Comparison of ENCODE assay signal across 1 cellular context in the genomic region with DNA sequence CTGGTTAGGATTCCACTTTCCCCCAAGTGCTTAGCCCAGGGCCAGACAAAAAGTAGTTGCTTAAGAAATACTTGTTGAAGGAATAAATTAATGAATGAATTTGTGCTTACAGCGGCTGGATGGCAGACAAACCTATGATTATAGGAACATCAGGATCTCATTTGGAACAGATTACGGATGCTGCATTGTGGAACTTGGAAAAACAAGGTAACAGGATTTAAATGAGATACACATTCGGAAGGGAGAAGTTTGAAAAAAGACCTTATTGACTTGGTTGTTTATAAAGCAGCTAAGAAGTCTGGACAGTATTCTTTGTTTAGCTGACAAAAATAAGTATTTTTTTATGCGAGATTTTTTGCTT.
TF ChIP-seq lines count a peak whose summit lies in the region.

No MANE protein-coding gene starts in this region.

TF ChIP-seq in K562, 482 proteins besides CTCF, POLR2A, EP300 and RAD21:
- no peak for TF ChIP-seq ZNF197 (CRISPR knock-in tag; IDR thresholded peaks at IDR 0.05; ENCODE audit: low read depth)
- TF ChIP-seq ZNF217 (CRISPR knock-in tag; IDR thresholded peaks at IDR 0.05) = no peak
- TF ChIP-seq CHD4 (IDR thresholded peaks at IDR 0.05; ENCODE audit: insufficient read depth, insufficient replicate concordance, low read depth, low read length, poor library complexity, severe bottlenecking) = no peak
- 0 out of 2 replicates have a peak, but pooled peaks have one; percentile 3 for TF ChIP-seq HLTF (IDR thresholded peaks at IDR 0.05)
- TF ChIP-seq ILF3 (IDR thresholded peaks at IDR 0.05; ENCODE audit: borderline replicate concordance) = no peak
- 0 out of 4 replicates have a peak, but pooled peaks of 1 of the 2 experiments have one; percentile 16 for TF ChIP-seq ARNT (IDR thresholded peaks at IDR 0.05)
